In genomic region chr12:7677432-7677888, GRCh38 we compare ENCODE assay signal across 9 cellular contexts. TPM values are rescaled to one million over a fixed set of nuclear protein-coding genes. Genes with fewer than 3 reads are reported as not detected.
DNase-seq lines count a peak whose midpoint lies in the region; ATAC-seq and TF ChIP-seq lines count a peak whose summit lies in the region.
"Not testable (repeated sequence)": the region's sequence is repeated elsewhere in the genome, so short reads cannot be mapped to it uniquely, and the experiment has no call there.
"Had no signal": no experiment of that assay in that cellular context is flagged by ENCODE, and none has a peak within 500 bp of the region (broad histone marks: within the 10 kb centered on the region; RNA-seq: fewer than 3 reads in every experiment).

No MANE protein-coding gene starts in this region.

- not testable (repeated sequence) for H3K79me1 ChIP-seq in trophoblast cell (ENCODE audit: low read length)

- H3K14ac ChIP-seq in trophoblast cell (ENCODE audit: low read length): not testable (repeated sequence)

- not testable (repeated sequence) for ATAC-seq in activated B cell treated with CpG ODN at 0.5 μM for 24 hours (ENCODE audit: low read depth)

- H3K27ac ChIP-seq in trophoblast cell (ENCODE audit: low read depth, low read length): not testable (repeated sequence)

- H3K4ac ChIP-seq in trophoblast cell (ENCODE audit: low read depth, low read length): not testable (repeated sequence)

- not testable (repeated sequence) for H3K27me3 Mint-ChIP-seq in activated B cell treated with CpG ODN at 0.5 μM for 24 hours

- H4K12ac ChIP-seq in trophoblast cell (ENCODE audit: low read depth, low read length): not testable (repeated sequence)

- not testable (repeated sequence) for H3K27me3 ChIP-seq in trophoblast cell (ENCODE audit: insufficient read depth, low read length)

- H3K9ac ChIP-seq in trophoblast cell (ENCODE audit: low read length): not testable (repeated sequence)

- not testable (repeated sequence) for H3K27ac Mint-ChIP-seq in activated B cell treated with CpG ODN at 0.5 μM for 24 hours

- H3K23ac ChIP-seq in trophoblast cell (ENCODE audit: low read length): not testable (repeated sequence)

- H2BK12ac ChIP-seq in trophoblast cell (ENCODE audit: low read length): not testable (repeated sequence)

- not testable (repeated sequence) for H3K36me3 ChIP-seq in trophoblast cell (ENCODE audit: control insufficient read depth in 1 of 2, insufficient read depth in 2 of 2, low read length in 2 of 2)

- H3K4me3 ChIP-seq in AG04449 (ENCODE audit: low read depth, low read length); choroid plexus epithelial cell (ENCODE audit: low read depth, low read length); trophoblast cell (ENCODE audit: low read depth, low read length): not testable (repeated sequence)
- H3K4me3 ChIP-seq in Jurkat, Clone E6-1 (ENCODE audit: low read length): peak overlapping the region; percentile 15; the same call in 1 of the 2 replicates

- not testable (repeated sequence) for H4K8ac ChIP-seq in trophoblast cell (ENCODE audit: low read depth, low read length)

- H3K4me2 ChIP-seq in trophoblast cell (ENCODE audit: low read length): not testable (repeated sequence)

- not testable (repeated sequence) for H3K4me1 ChIP-seq in trophoblast cell (ENCODE audit: control insufficient read depth in 1 of 2, insufficient read depth in 2 of 2, low read length in 2 of 2)

- POLR2A ChIA-PET in AG04449 (lab: Yijun Ruan, JAX); activated B cell treated with CpG ODN at 0.5 μM for 24 hours (lab: Charles Lee): not testable (repeated sequence)

- not testable (repeated sequence) for H3K9me3 Mint-ChIP-seq in activated B cell treated with CpG ODN at 0.5 μM for 24 hours

- not testable (repeated sequence) for H3K79me2 ChIP-seq in trophoblast cell (ENCODE audit: control insufficient read depth, insufficient read depth, low read length, poor library complexity)

- H3K4me1 Mint-ChIP-seq in activated B cell treated with CpG ODN at 0.5 μM for 24 hours: peaks cover 25% of the 10 kb centered on the region

- TF ChIP-seq CTCF in AG04449 (IDR thresholded peaks at IDR 0.05; ENCODE audit: insufficient read depth, low read length, missing control alignments) (peak; percentile 14), choroid plexus epithelial cell (conservative IDR thresholded peaks at IDR 0.05; ENCODE audit: low read depth, low read length) (peak; percentile 50)
- not testable (repeated sequence) for TF ChIP-seq CTCF in activated B cell treated with CpG ODN at 0.5 μM for 24 hours (IDR thresholded peaks at IDR 0.05)

- not testable (repeated sequence) for H3K9me3 ChIP-seq in trophoblast cell (ENCODE audit: insufficient read depth, low read depth, low read length)

- not testable (repeated sequence) for DNase-seq in AG04449 (ENCODE audit: low read depth, low spot score); activated B cell treated with CpG ODN at 0.5 μM for 24 hours
- DNase-seq in GF-D8 (lab: John Stamatoyannopoulos, UW) (peak; percentile 99), NOMO-1 treated with DMSO at 0.1 percent for 48 hours (lab: John Stamatoyannopoulos, UW; ENCODE audit: unreplicated experiment) (peak; percentile 90), choroid plexus epithelial cell (ENCODE audit: low read depth) (peak; percentile 67), iPS-NIHi7 (ENCODE audit: extremely low spot score) (peak; percentile 71), trophoblast cell (peak; percentile 33 to 75)
- peak; percentile 96 for DNase-seq in Jurkat, Clone E6-1 (ENCODE audit: low read depth, low spot score)

- H3K4me3 Mint-ChIP-seq in activated B cell treated with CpG ODN at 0.5 μM for 24 hours: peak overlapping the region; percentile 33

- H3K18ac ChIP-seq in trophoblast cell (ENCODE audit: low read length): not testable (repeated sequence)

- peak overlapping the region; percentile 22 for H2BK120ac ChIP-seq in trophoblast cell (ENCODE audit: insufficient read depth, low read length, poor library complexity)

- WGBS in trophoblast cell (ENCODE audit: extremely low coverage, insufficient coverage, insufficient read length): no CpG with 5 or more reads among the region's 9 CpGs

- H2AK5ac ChIP-seq in trophoblast cell (ENCODE audit: low read length): not testable (repeated sequence)

- H4K91ac ChIP-seq in trophoblast cell (ENCODE audit: low read depth, low read length): peak overlapping the region; percentile 55

- H3K36me3 Mint-ChIP-seq in activated B cell treated with CpG ODN at 0.5 μM for 24 hours (ENCODE audit: low read depth): not testable (repeated sequence)

- H2AFZ ChIP-seq in trophoblast cell (ENCODE audit: insufficient read depth, low read length, poor library complexity): not testable (repeated sequence)

- intact Hi-C loops in activated B cell treated with CpG ODN at 0.5 μM for 24 hours (cut with micrococcal nuclease): loop anchor here (1.0 kb wide), 1 partner anchor 130 kb away; no protein-coding TSS in a partner anchor

- peak overlapping the region; percentile 31 for H2BK5ac ChIP-seq in trophoblast cell (ENCODE audit: low read depth, low read length, poor library complexity)

- CTCF ChIA-PET in AG04449 (lab: Yijun Ruan, JAX) (interaction anchor here (0.8 to 4.7 kb wide), 2 partner anchors 120 to 129 kb away, joined by 3 to 81 read pairs; no protein-coding TSS in a partner anchor), activated B cell treated with CpG ODN at 0.5 μM for 24 hours (lab: Charles Lee) (interaction anchor here (2.2 kb wide), 1 partner anchor 130 kb away, joined by 8 read pairs; no protein-coding TSS in a partner anchor)

RNA-seq across cellular contexts. Expression of gene APOBEC1, which starts 11.8 kb away (rescaled TPM):
- not detected for polyA plus RNA-seq in Jurkat, Clone E6-1 (2012; ENCODE audit: insufficient read depth, insufficient read length)
- not detected in 2 replicates for total RNA-seq in activated B cell treated with CpG ODN at 0.5 μM for 24 hours
- not detected in 2 replicates for polyA plus RNA-seq in trophoblast cell (2013)

RNA-seq across cellular contexts. Expression of gene GDF3, which starts 18.1 kb away (rescaled TPM):
- polyA plus RNA-seq in Jurkat, Clone E6-1 (2012; ENCODE audit: insufficient read depth, insufficient read length): not detected
- total RNA-seq in activated B cell treated with CpG ODN at 0.5 μM for 24 hours: not detected in 2 replicates
- polyA plus RNA-seq in trophoblast cell (2013): not detected in 2 replicates
- total RNA-seq: Peyer's patch had no signal

RNA-seq across cellular contexts. Expression of gene DPPA3, which starts 33.8 kb away (rescaled TPM):
- not detected for polyA plus RNA-seq in Jurkat, Clone E6-1 (2012; ENCODE audit: insufficient read depth, insufficient read length)
- not detected in 2 replicates for total RNA-seq in activated B cell treated with CpG ODN at 0.5 μM for 24 hours
- 0.10 TPM in 2 replicates for polyA plus RNA-seq in trophoblast cell (2013)
- total RNA-seq: Peyer's patch had no signal
